ENCODE assay signal across 1 cellular context in the genomic region with DNA sequence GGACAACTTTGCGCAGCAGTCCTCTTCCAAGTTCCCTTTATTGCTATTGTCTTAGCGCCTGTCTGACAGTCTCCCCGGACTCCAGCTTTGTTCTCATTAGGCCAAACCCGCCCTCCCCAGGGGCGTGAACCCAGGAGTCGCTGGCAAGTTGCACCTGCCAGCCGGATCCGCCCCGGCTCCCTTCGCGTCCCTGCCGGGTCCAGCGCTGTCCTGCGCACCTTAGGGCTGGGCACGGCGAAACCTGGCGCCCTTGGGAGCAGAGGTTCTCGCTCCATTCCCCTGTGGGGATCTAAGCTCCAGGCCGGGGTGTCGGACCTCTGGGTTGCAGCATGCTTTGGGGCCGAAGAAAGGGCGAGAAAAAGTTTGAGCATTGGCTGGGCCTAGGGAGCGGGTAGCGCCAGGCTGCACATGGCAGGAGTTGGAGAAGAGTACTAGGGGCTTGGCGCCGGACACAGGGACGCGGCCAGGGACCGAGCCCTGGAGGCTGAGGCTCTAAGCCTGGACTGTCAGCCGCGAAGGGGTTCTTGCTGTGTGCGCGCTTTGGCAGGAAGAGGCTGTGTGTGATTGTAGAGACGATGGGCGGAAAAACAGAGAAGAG.
TF ChIP-seq lines count a peak whose summit lies in the region.

No MANE protein-coding gene starts in this region.

TF ChIP-seq in GM23338, 12 proteins besides CTCF, POLR2A, EP300 and RAD21 (continued from another document):
- TF ChIP-seq, protein P1, sequence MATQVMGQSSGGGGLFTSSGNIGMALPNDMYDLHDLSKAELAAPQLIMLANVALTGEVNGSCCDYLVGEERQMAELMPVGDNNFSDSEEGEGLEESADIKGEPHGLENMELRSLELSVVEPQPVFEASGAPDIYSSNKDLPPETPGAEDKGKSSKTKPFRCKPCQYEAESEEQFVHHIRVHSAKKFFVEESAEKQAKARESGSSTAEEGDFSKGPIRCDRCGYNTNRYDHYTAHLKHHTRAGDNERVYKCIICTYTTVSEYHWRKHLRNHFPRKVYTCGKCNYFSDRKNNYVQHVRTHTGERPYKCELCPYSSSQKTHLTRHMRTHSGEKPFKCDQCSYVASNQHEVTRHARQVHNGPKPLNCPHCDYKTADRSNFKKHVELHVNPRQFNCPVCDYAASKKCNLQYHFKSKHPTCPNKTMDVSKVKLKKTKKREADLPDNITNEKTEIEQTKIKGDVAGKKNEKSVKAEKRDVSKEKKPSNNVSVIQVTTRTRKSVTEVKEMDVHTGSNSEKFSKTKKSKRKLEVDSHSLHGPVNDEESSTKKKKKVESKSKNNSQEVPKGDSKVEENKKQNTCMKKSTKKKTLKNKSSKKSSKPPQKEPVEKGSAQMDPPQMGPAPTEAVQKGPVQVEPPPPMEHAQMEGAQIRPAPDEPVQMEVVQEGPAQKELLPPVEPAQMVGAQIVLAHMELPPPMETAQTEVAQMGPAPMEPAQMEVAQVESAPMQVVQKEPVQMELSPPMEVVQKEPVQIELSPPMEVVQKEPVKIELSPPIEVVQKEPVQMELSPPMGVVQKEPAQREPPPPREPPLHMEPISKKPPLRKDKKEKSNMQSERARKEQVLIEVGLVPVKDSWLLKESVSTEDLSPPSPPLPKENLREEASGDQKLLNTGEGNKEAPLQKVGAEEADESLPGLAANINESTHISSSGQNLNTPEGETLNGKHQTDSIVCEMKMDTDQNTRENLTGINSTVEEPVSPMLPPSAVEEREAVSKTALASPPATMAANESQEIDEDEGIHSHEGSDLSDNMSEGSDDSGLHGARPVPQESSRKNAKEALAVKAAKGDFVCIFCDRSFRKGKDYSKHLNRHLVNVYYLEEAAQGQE (IDR thresholded peaks at IDR 0.05; ENCODE audit: unreplicated experiment), result no peak
- TF ChIP-seq NANOG (IDR thresholded peaks at IDR 0.05; ENCODE audit: borderline replicate concordance) (no peak), ZNF331 (CRISPR knock-in tag; IDR thresholded peaks at IDR 0.05; ENCODE audit: low read depth) (no peak)
